21 cellular contexts compared by ENCODE assay signal in the genomic region with DNA sequence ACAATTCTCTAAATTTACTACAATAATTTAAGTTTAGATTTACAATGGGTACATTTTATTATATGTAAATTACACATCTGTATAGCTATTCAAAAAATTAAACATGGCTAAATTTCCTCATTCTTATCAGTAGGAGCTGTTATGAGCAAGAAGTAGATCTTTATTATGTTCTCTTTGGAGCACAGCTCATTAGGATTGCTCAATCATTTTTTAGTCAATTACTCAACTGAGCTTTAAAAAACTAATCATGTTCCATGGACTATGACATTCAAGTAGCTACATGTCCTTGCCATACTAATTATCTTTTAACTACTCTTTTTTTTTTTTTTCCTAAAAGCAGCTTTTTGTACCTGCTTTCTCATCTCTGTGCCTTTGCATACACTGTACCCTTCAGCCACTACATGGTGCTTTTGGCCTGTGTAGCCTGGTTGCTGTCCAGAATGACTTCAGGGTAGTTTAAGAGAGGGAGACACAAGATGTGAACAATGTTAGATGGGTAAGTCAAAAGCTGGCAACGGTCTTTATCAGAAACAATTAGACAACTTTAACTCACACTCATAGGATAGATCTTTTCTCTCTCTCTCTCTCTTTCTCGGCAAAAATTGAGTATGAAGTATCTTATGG.
DNase-seq lines count a peak whose midpoint lies in the region; ATAC-seq, FAIRE-seq and TF ChIP-seq lines count a peak whose summit lies in the region.
"Had no signal": no experiment of that assay in that cellular context is flagged by ENCODE, and none has a peak within 500 bp of the region (broad histone marks: within the 10 kb centered on the region; RNA-seq: fewer than 3 reads in every experiment).

No MANE protein-coding gene starts in this region.

- no peak overlapping the region for H3K14ac ChIP-seq in IMR-90 (replicated peaks; ENCODE audit: low read depth, low read length)

- H3K36me3 Mint-ChIP-seq in endothelial cell (ENCODE audit: low read depth, unreplicated experiment): no peaks in the 10 kb centered on the region
- no peaks in the 10 kb centered on the region for H3K36me3 Mint-ChIP-seq in naive thymus-derived CD4-positive, alpha-beta T cell
- H3K36me3 Mint-ChIP-seq: CD14-positive monocyte; naive thymus-derived CD8-positive, alpha-beta T cell had no signal

- no peak for TF ChIP-seq CTCF in A549 (IDR thresholded peaks at IDR 0.05)
- no peak for TF ChIP-seq CTCF in IMR-90 (conservative IDR thresholded peaks at IDR 0.05; ENCODE audit: low read depth, low read length)
- TF ChIP-seq CTCF in bronchial epithelial cell (IDR thresholded peaks at IDR 0.05; ENCODE audit: insufficient read depth, low read length, severe bottlenecking): peak; percentile 18
- no peak for TF ChIP-seq CTCF in gastroesophageal sphincter (IDR thresholded peaks at IDR 0.05)
- TF ChIP-seq CTCF in endothelial cell (IDR thresholded peaks at IDR 0.05; ENCODE audit: unreplicated experiment): no peak

- no peak overlapping the region for H3K56ac ChIP-seq in IMR-90 (ENCODE audit: extremely low read depth, insufficient read depth, low read length)

- no peaks in the 10 kb centered on the region for H3K27me3 Mint-ChIP-seq in endothelial cell (ENCODE audit: unreplicated experiment)
- H3K27me3 Mint-ChIP-seq in naive thymus-derived CD4-positive, alpha-beta T cell: peaks cover 0 to 11% (median 4%) of the 10 kb centered on the region in 5 donors

- H2AK5ac ChIP-seq in IMR-90 (ENCODE audit: low read depth, low read length): no peak overlapping the region

- H3K18ac ChIP-seq in IMR-90 (ENCODE audit: low read depth, low read length): no peak overlapping the region

- no peak overlapping the region for H3K4ac ChIP-seq in IMR-90 (ENCODE audit: low read depth, low read length)

- H3K36me3 ChIP-seq in IMR-90 (ENCODE audit: control insufficient read depth, insufficient read depth, low read length) (no peaks in the 10 kb centered on the region), bronchial epithelial cell (ENCODE audit: control insufficient read depth, insufficient read depth, low read length) (no peaks in the 10 kb centered on the region), gastroesophageal sphincter (no peaks in the 10 kb centered on the region)
- no peaks in the 10 kb centered on the region for H3K36me3 ChIP-seq in naive thymus-derived CD4-positive, alpha-beta T cell (ENCODE audit: control insufficient read depth in 2 of 3, insufficient read depth in 3 of 3, low read length in 3 of 3)

- H3K9ac ChIP-seq in IMR-90 (ENCODE audit: low read depth, low read length): no peak overlapping the region

- no peaks in the 10 kb centered on the region; the same call in 1 of the 2 replicates for H3K27me3 ChIP-seq in IMR-90 (ENCODE audit: control insufficient read depth, insufficient read depth, low read length)
- no peaks in the 10 kb centered on the region for H3K27me3 ChIP-seq in bronchial epithelial cell (ENCODE audit: control insufficient read depth, insufficient read depth, low read length)
- no peaks in the 10 kb centered on the region for H3K27me3 ChIP-seq in gastroesophageal sphincter
- H3K27me3 ChIP-seq in naive thymus-derived CD4-positive, alpha-beta T cell (ENCODE audit: control insufficient read depth in 2 of 2, insufficient read depth in 2 of 2, low read length in 2 of 2): no peaks in the 10 kb centered on the region

- no peak for DNase-seq in A549 (ENCODE audit: low read depth in 1 of 2, low spot score in 1 of 2)
- no peak for DNase-seq in IMR-90
- DNase-seq in bronchial epithelial cell (ENCODE audit: low read depth): peak; percentile 95
- no peak for DNase-seq in endothelial cell (ENCODE audit: low spot score)
- DNase-seq in naive thymus-derived CD4-positive, alpha-beta T cell: no peak
- no peak for DNase-seq in middle frontal gyrus (ENCODE audit: extremely low spot score, low spot score)
- no peak for DNase-seq in activated CD4-positive, alpha-beta T cell treated with anti-CD3 and anti-CD28 coated beads for 48 hours
- DNase-seq: activated CD4-positive, CD25-positive, alpha-beta regulatory T cell treated with anti-CD3 and anti-CD28 coated beads, Interleukin-2, amount 50 U/mL, for 72 hours; activated CD8-positive, alpha-beta T cell treated with anti-CD3 and anti-CD28 coated beads, Interleukin-2, amount 10 ng/mL, durations not matched to agents 7 days and 5 days; activated T-cell treated with anti-CD3 and anti-CD28 coated beads, Interleukin-2, amount 50 U/mL, for 24 hours; amygdala; caudate nucleus; DMS 273 treated with DMSO at 0.1 percent for 48 hours; mesendoderm; naive thymus-derived CD8-positive, alpha-beta T cell; NCI-H146; SIG-M5 had no signal

- no peak overlapping the region for H3K23ac ChIP-seq in IMR-90 (ENCODE audit: low read depth, low read length)

- H3K27ac ChIP-seq in A549: no peak overlapping the region
- no peak overlapping the region for H3K27ac ChIP-seq in IMR-90 (ENCODE audit: insufficient read depth, low read length)
- H3K27ac ChIP-seq in gastroesophageal sphincter: no peak overlapping the region
- no peak overlapping the region for H3K27ac ChIP-seq in naive thymus-derived CD4-positive, alpha-beta T cell (ENCODE audit: low read depth, low read length)

- FAIRE-seq in A549 (lab: Jason Lieb, UNC): peak; percentile 51
- no peak for FAIRE-seq in bronchial epithelial cell (lab: Jason Lieb, UNC)
- FAIRE-seq: endothelial cell of umbilical vein, H1 had no signal

- TF ChIP-seq POLR2A in A549 (IDR thresholded peaks at IDR 0.05; ENCODE audit: low read length) (no peak), IMR-90 (IDR thresholded peaks at IDR 0.05; ENCODE audit: low read depth, low read length) (no peak), gastroesophageal sphincter (IDR thresholded peaks at IDR 0.05) (no peak)

- in situ Hi-C loops in IMR-90 (cut with MboI; ENCODE audit: low sequenced_read_pairs): no loop called here

- H2AFZ ChIP-seq in IMR-90 (replicated peaks; ENCODE audit: low read length, poor library complexity): no peak overlapping the region

- H3K4me3 Mint-ChIP-seq in endothelial cell (ENCODE audit: unreplicated experiment): no peak overlapping the region
- H3K4me3 Mint-ChIP-seq in naive thymus-derived CD4-positive, alpha-beta T cell: no peak overlapping the region
- H3K4me3 Mint-ChIP-seq: activated CD8-positive, alpha-beta T cell treated with anti-CD3 and anti-CD28 coated beads, Interleukin-2, amount 10 ng/mL, durations not matched to agents 7 days and 5 days; activated T-cell treated with anti-CD3 and anti-CD28 coated beads, Interleukin-2, amount 50 U/mL, for 24 hours; CD14-positive monocyte; naive thymus-derived CD8-positive, alpha-beta T cell had no signal

- no peak for TF ChIP-seq RAD21 in A549 (conservative IDR thresholded peaks at IDR 0.05 in 1 of 2, IDR thresholded peaks at IDR 0.05 in 1 of 2)
- TF ChIP-seq RAD21 in IMR-90 (IDR thresholded peaks at IDR 0.05; ENCODE audit: low read length): no peak

- no peak for ATAC-seq in A549
- no peak for ATAC-seq in IMR-90 (ENCODE audit: low read depth)
- peak; percentile 39 for ATAC-seq in gastroesophageal sphincter
- ATAC-seq in naive thymus-derived CD4-positive, alpha-beta T cell: no peak
- ATAC-seq: activated CD8-positive, alpha-beta T cell treated with anti-CD3 and anti-CD28 coated beads, Interleukin-2, amount 10 ng/mL, durations not matched to agents 7 days and 5 days; naive thymus-derived CD8-positive, alpha-beta T cell had no signal

- H3K9me1 ChIP-seq in IMR-90 (ENCODE audit: insufficient read depth, low read length): no peaks in the 10 kb centered on the region

- no peak overlapping the region for H2BK15ac ChIP-seq in IMR-90 (ENCODE audit: low read depth, low read length)

- H2BK20ac ChIP-seq in IMR-90 (ENCODE audit: low read depth, low read length): no peak overlapping the region

- no peaks in the 10 kb centered on the region for H3K4me1 Mint-ChIP-seq in endothelial cell (ENCODE audit: unreplicated experiment)
- no peaks in the 10 kb centered on the region for H3K4me1 Mint-ChIP-seq in naive thymus-derived CD4-positive, alpha-beta T cell
- H3K4me1 Mint-ChIP-seq: CD14-positive monocyte; naive thymus-derived CD8-positive, alpha-beta T cell had no signal

- H3K4me2 ChIP-seq in A549 (no peak overlapping the region), IMR-90 (ENCODE audit: low read depth, low read length) (no peak overlapping the region)

- no peak overlapping the region for H2AK9ac ChIP-seq in IMR-90 (replicated peaks; ENCODE audit: low read depth, low read length, poor library complexity)

- intact Hi-C loops in IMR-90 (cut with micrococcal nuclease): no loop called here
- intact Hi-C loops in naive thymus-derived CD4-positive, alpha-beta T cell (cut with micrococcal nuclease): no loop called here

- POLR2A ChIA-PET in A549 (lab: Yijun Ruan, JAX): no interaction called here
- POLR2A ChIA-PET in IMR-90 (lab: Charles Lee; ENCODE audit: unreplicated experiment): no interaction called here
- POLR2A ChIA-PET in naive thymus-derived CD4-positive, alpha-beta T cell (lab: Charles Lee): no interaction called here

- H3K4me3 ChIP-seq in A549 (no peak overlapping the region), IMR-90 (ENCODE audit: insufficient read depth, low read depth, low read length) (no peak overlapping the region), bronchial epithelial cell (ENCODE audit: low read depth, low read length) (no peak overlapping the region), gastroesophageal sphincter (no peak overlapping the region)
- H3K4me3 ChIP-seq in naive thymus-derived CD4-positive, alpha-beta T cell (ENCODE audit: low read length): no peak overlapping the region

- no TSS peak for BruUV-seq in IMR-90 (replicated peaks; lab: Mats Ljungman, UMichigan)

- H4K20me1 ChIP-seq in IMR-90 (ENCODE audit: insufficient read depth, low read length): no peaks in the 10 kb centered on the region

- H3K4me1 ChIP-seq in A549 (no peaks in the 10 kb centered on the region), IMR-90 (ENCODE audit: control insufficient read depth, insufficient read depth, low read length) (no peaks in the 10 kb centered on the region), gastroesophageal sphincter (peaks cover 0 to under 1% (median 0%) of the 10 kb centered on the region in 3 donors)
- H3K4me1 ChIP-seq in naive thymus-derived CD4-positive, alpha-beta T cell (ENCODE audit: control insufficient read depth in 2 of 2, insufficient read depth in 2 of 2, low read length in 2 of 2): no peaks in the 10 kb centered on the region

- TF ChIP-seq EP300 in A549 (IDR thresholded peaks at IDR 0.05) (no peak), gastroesophageal sphincter (IDR thresholded peaks at IDR 0.05) (no peak)

- H3K9me3 Mint-ChIP-seq in endothelial cell (ENCODE audit: unreplicated experiment): no peaks in the 10 kb centered on the region
- H3K9me3 Mint-ChIP-seq in naive thymus-derived CD4-positive, alpha-beta T cell: peaks cover 0 to 3% (median 0%) of the 10 kb centered on the region in 11 donors
- H3K9me3 Mint-ChIP-seq: activated T-cell treated with anti-CD3 and anti-CD28 coated beads, Interleukin-2, amount 50 U/mL, for 24 hours had no signal

- no peak overlapping the region for H2BK120ac ChIP-seq in IMR-90 (ENCODE audit: low read depth, low read length)

- no peak overlapping the region for H2BK5ac ChIP-seq in IMR-90 (ENCODE audit: low read depth, low read length, poor library complexity, severe bottlenecking)

- H3K27ac Mint-ChIP-seq in endothelial cell (ENCODE audit: unreplicated experiment): no peak overlapping the region
- H3K27ac Mint-ChIP-seq in naive thymus-derived CD4-positive, alpha-beta T cell: no peak overlapping the region
- H3K27ac Mint-ChIP-seq: activated CD8-positive, alpha-beta T cell treated with anti-CD3 and anti-CD28 coated beads, Interleukin-2, amount 10 ng/mL, durations not matched to agents 7 days and 5 days; activated T-cell treated with anti-CD3 and anti-CD28 coated beads, Interleukin-2, amount 50 U/mL, for 24 hours; CD14-positive monocyte; naive thymus-derived CD8-positive, alpha-beta T cell had no signal

- no peak overlapping the region for H4K5ac ChIP-seq in IMR-90 (ENCODE audit: low read depth, low read length)

- H3K9me3 ChIP-seq in A549 (0 out of 3 replicates have a peak, but pooled peaks cover 2% of the 10 kb centered on the region), IMR-90 (ENCODE audit: control insufficient read depth, insufficient read depth, low read length) (peaks cover 3% of the 10 kb centered on the region), gastroesophageal sphincter (peaks cover 0 to 6% (median 0%) of the 10 kb centered on the region in 3 donors)
- H3K9me3 ChIP-seq in naive thymus-derived CD4-positive, alpha-beta T cell (ENCODE audit: control insufficient read depth in 2 of 3, low read length in 3 of 3): no peaks in the 10 kb centered on the region

- dilution Hi-C loops in IMR-90 (cut with HindIII; ENCODE audit: low sequenced_read_pairs, unreplicated experiment): no loop called here

- 28% methylated on average over 2 of the region's 2 CpGs for WGBS in A549 (ENCODE audit: missing lambda C conversion rate)
- no CpG with 5 or more reads among the region's 2 CpGs for WGBS in IMR-90 (ENCODE audit: extremely low coverage in 2 of 2, insufficient read length in 1 of 2), 2 experiments
- WGBS in gastroesophageal sphincter (ENCODE audit: low coverage in 1 of 2), 2 donors: 81 to 86% methylated on average over 2 of the region's 2 CpGs

- no peak overlapping the region for H4K91ac ChIP-seq in IMR-90 (ENCODE audit: insufficient read depth, low read depth, low read length)

- no peaks in the 10 kb centered on the region for H3K79me1 ChIP-seq in IMR-90 (ENCODE audit: low read depth in 1 of 2, low read length in 2 of 2)

- H4K8ac ChIP-seq in IMR-90 (ENCODE audit: low read depth in 2 of 2, low read length in 2 of 2): no peak overlapping the region

- CTCF ChIA-PET in A549 (lab: Yijun Ruan, JAX): interaction anchor here (0.6 to 1.5 kb wide), 5 partner anchors 7 to 332 kb away, joined by 3 to 4 read pairs (median 3); no protein-coding TSS in a partner anchor
- CTCF ChIA-PET in IMR-90 (lab: Yijun Ruan, JAX): interaction anchor here (0.6 to 0.7 kb wide), 2 partner anchors 134 to 621 kb away, joined by 4 read pairs; no protein-coding TSS in a partner anchor
- CTCF ChIA-PET in naive thymus-derived CD4-positive, alpha-beta T cell (lab: Charles Lee): no interaction called here
